In the genomic region with DNA sequence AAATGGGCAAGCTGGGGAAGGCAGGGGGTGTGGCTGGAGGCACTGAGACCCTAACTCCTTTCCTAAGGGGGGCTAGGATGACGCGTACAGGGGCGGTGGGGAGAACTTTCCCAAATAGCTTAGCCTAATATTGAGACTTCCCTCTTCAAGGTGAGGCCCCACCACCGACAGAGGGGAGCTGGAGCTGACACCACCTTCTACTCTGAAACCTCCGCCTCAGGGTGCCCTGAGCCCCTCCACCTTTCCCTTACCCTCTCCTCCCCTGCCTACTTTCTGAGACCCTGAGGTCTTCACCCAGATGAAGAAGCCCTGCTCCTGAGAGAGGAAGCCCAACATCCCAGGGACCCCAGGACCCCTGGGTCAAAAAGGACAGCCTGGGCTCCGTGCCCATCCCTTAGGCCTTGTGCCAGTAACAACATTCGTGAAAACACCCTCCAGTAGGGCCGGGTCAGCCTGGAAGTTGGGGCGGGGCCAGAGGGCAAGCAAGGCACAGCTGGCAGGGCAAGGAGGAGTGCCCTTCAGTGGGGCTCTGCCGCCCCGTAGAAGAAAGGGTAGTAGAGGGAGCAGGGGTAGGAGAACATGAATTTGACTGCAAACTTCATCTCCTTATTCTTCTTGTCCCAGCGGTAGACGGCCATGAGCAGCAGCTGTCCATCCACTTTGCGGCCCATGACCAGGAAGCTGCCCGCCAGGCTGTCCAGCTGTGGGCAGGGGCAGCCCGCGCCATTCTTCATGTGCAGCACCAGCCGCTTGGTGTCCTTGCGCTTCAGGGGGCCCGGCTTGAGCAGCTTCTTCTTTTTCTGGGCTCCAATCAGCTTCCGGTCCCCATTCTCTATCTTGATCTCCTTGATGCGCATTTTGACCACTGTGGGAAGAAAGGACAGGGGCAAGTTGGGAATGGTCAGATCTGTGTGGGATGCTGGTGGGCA, we compare ENCODE assay signal across 15 cellular contexts. TPM values are rescaled to one million over a fixed set of nuclear protein-coding genes. Genes with fewer than 3 reads are reported as not detected.
DNase-seq lines count a peak whose midpoint lies in the region; ATAC-seq and TF ChIP-seq lines count a peak whose summit lies in the region.
"Had no signal": no experiment of that assay in that cellular context is flagged by ENCODE, and none has a peak within 500 bp of the region (broad histone marks: within the 10 kb centered on the region; RNA-seq: fewer than 3 reads in every experiment).

No MANE protein-coding gene starts in this region.

- no peak overlapping the region for H2AK5ac ChIP-seq in neuronal stem cell (ENCODE audit: low read depth, low read length)

- H3K4me3 ChIP-seq in heart right ventricle (no peak overlapping the region), neuronal stem cell (ENCODE audit: low read length in 2 of 2) (no peak overlapping the region)
- H3K4me3 ChIP-seq: BLaER1 had no signal

- peak overlapping the region; percentile 32 for H3K14ac ChIP-seq in neuronal stem cell (ENCODE audit: low read length)

- peak overlapping the region; percentile 52 for H2BK15ac ChIP-seq in neuronal stem cell (ENCODE audit: low read length)

- intact Hi-C loops in Right ventricle myocardium superior (cut with DNase I) (no loop called here), heart right ventricle (cut with DNase I) (loop anchor here in 3 of 10 donors (10.0 kb wide), 3 partner anchors 98 to 278 kb away; partner anchors contain the start of gene CRTAC1 (in 1 of the 3))

- no peak overlapping the region for H2AFZ ChIP-seq in neuronal stem cell (ENCODE audit: low read length)

- H3K27me3 Mint-ChIP-seq in T-helper 17 cell: peaks cover 45% of the 10 kb centered on the region

- no peak overlapping the region for H3K4ac ChIP-seq in neuronal stem cell (ENCODE audit: low read length)

- peaks cover 0 to 34% (median 25%) of the 10 kb centered on the region in 7 donors for H3K27me3 ChIP-seq in heart right ventricle
- peaks cover 15 to 33% (median 32%) of the 10 kb centered on the region in 3 experiments for H3K27me3 ChIP-seq in neuronal stem cell (ENCODE audit: control insufficient read depth in 3 of 3, insufficient read depth in 3 of 3, low read depth in 1 of 3, low read length in 3 of 3)

- peaks cover 24% of the 10 kb centered on the region for H3K4me1 Mint-ChIP-seq in T-helper 17 cell

- no peaks in the 10 kb centered on the region for H3K79me1 ChIP-seq in neuronal stem cell (ENCODE audit: low read depth, low read length)

- no peak for ATAC-seq in Right ventricle myocardium superior (ENCODE audit: poor library complexity)
- no peak for ATAC-seq in heart right ventricle
- no peak for ATAC-seq in T-helper 17 cell
- ATAC-seq: HepG2 had no signal

- no peak overlapping the region for H3K4me2 ChIP-seq in neuronal stem cell (ENCODE audit: insufficient read depth, low read length, poor library complexity, severe bottlenecking)
- H3K4me2 ChIP-seq: BLaER1 had no signal

- no peak overlapping the region for H2BK12ac ChIP-seq in neuronal stem cell (ENCODE audit: low read length)

- peak overlapping the region; percentile 86 for H3K27ac Mint-ChIP-seq in T-helper 17 cell

- no peak overlapping the region for H2BK120ac ChIP-seq in neuronal stem cell (ENCODE audit: low read depth, low read length)

- H3K4me3 Mint-ChIP-seq in T-helper 17 cell: no peak overlapping the region
- H3K4me3 Mint-ChIP-seq: CD4-positive, CD25-positive, alpha-beta regulatory T cell had no signal

- H3K9ac ChIP-seq in neuronal stem cell (ENCODE audit: low read depth, low read length, poor library complexity): no peak overlapping the region
- H3K9ac ChIP-seq: BLaER1 had no signal

- H3K4me1 ChIP-seq in heart right ventricle (peaks cover 0 to 21% (median 6%) of the 10 kb centered on the region in 9 donors), neuronal stem cell (ENCODE audit: control insufficient read depth in 2 of 2, insufficient read depth in 1 of 2, low read depth in 1 of 2, low read length in 2 of 2) (peaks cover 6 to 18% of the 10 kb centered on the region in 2 donors)

- H3K36me3 ChIP-seq in heart right ventricle (peaks cover 0 to 4% (median 0%) of the 10 kb centered on the region in 9 donors), neuronal stem cell (replicated peaks in 1 of 2; ENCODE audit: control insufficient read depth in 2 of 2, insufficient read depth in 2 of 2, low read length in 2 of 2) (peaks cover 0 to 3% of the 10 kb centered on the region in 2 donors)

- peaks cover 4% of the 10 kb centered on the region for H3K36me3 Mint-ChIP-seq in T-helper 17 cell (ENCODE audit: low read depth)

- WGBS in heart right ventricle, 2 donors: 88 to 90% methylated on average over 22 of the region's 22 CpGs
- no CpG with 5 or more reads among the region's 22 CpGs for WGBS in neuronal stem cell (ENCODE audit: extremely low coverage in 2 of 2, insufficient read length in 2 of 2, insufficient replicate concordance in 1 of 2), 2 donors

- no peak overlapping the region for H3K18ac ChIP-seq in neuronal stem cell (ENCODE audit: low read length)

- no peak overlapping the region for H4K91ac ChIP-seq in neuronal stem cell (ENCODE audit: low read depth, low read length, poor library complexity)

- DNase-seq in Right ventricle myocardium superior (peak; percentile 33), heart right ventricle (no peak), T-helper 17 cell (no peak), neuronal stem cell (ENCODE audit: low spot score) (no peak), caudate nucleus (lab: John Stamatoyannopoulos, UW) (no peak), NCI-H2227 treated with DMSO at 0.1 percent for 48 hours (lab: John Stamatoyannopoulos, UW) (no peak), NOMO-1 treated with DMSO at 0.1 percent for 48 hours (lab: John Stamatoyannopoulos, UW; ENCODE audit: unreplicated experiment) (no peak)
- DNase-seq: AML-193; CD4-positive, CD25-positive, alpha-beta regulatory T cell; DMS53; GF-D8; HCEC 1CT had no signal

- H2BK5ac ChIP-seq in neuronal stem cell (ENCODE audit: low read length): no peak overlapping the region

- H4K8ac ChIP-seq in neuronal stem cell (ENCODE audit: low read depth, low read length): no peak overlapping the region

- H3K23ac ChIP-seq in neuronal stem cell (ENCODE audit: low read depth, low read length, poor library complexity): peak overlapping the region; percentile 52

- no peak for TF ChIP-seq CTCF in heart right ventricle (IDR thresholded peaks at IDR 0.05)

- H3K27ac ChIP-seq in heart right ventricle (no peak overlapping the region), neuronal stem cell (replicated peaks; ENCODE audit: low read length) (no peak overlapping the region), caudate nucleus (ENCODE audit: low read depth, low read length) (no peak overlapping the region)
- H3K27ac ChIP-seq: BLaER1 had no signal

- H3K9me3 ChIP-seq in heart right ventricle: no peaks in the 10 kb centered on the region
- no peaks in the 10 kb centered on the region for H3K9me3 ChIP-seq in T-helper 17 cell (ENCODE audit: control insufficient read depth, low read length, poor library complexity, severe bottlenecking)
- H3K9me3 ChIP-seq in neuronal stem cell (replicated peaks in 1 of 2; ENCODE audit: control insufficient read depth in 2 of 2, insufficient read depth in 1 of 2, low read depth in 1 of 2, low read length in 2 of 2): no peaks in the 10 kb centered on the region
- H3K9me3 ChIP-seq: BLaER1 had no signal

RNA-seq across cellular contexts. Expression of gene SFRP5, which starts 4.5 kb away (rescaled TPM):
- total RNA-seq in Right ventricle myocardium superior (2.1 TPM), heart right ventricle (1 to 10 TPM in 4 of 10 donors, under 1 TPM in 4, not detected in 2; 0.19 to 4.3 (median 1.0) TPM), T-helper 17 cell (not detected)
- 1 to 10 TPM in 1 of 2 donors, under 1 TPM in 1; 0.42 to 1.9 TPM for polyA plus RNA-seq in heart right ventricle
- polyA plus RNA-seq in neuronal stem cell (2013, experiment 1 of 2): 0.06 TPM
- polyA plus RNA-seq in neuronal stem cell (2013, experiment 2 of 2): 0.07 TPM
- total RNA-seq: CD4-positive, CD25-positive, alpha-beta regulatory T cell; H4 had no signal

RNA-seq across cellular contexts. Expression of gene ZFYVE27, which starts 30.3 kb away (rescaled TPM):
- total RNA-seq in Right ventricle myocardium superior: 10.6 TPM
- 10 to 100 TPM in 8 of 10 donors, 1 to 10 TPM in 2; 7.5 to 16.0 (median 11.8) TPM for total RNA-seq in heart right ventricle
- polyA plus RNA-seq in heart right ventricle: 10 to 100 TPM; 10.2 to 17.6 TPM
- 10 to 100 TPM; 60.0 to 69.2 TPM for total RNA-seq in T-helper 17 cell
- 10.4 TPM for polyA plus RNA-seq in neuronal stem cell (2013, experiment 1 of 2)
- 10.0 TPM for polyA plus RNA-seq in neuronal stem cell (2013, experiment 2 of 2)

RNA-seq across cellular contexts. Expression of gene MARVELD1, which starts 53.7 kb away (rescaled TPM):
- total RNA-seq in Right ventricle myocardium superior: 6.4 TPM
- total RNA-seq in heart right ventricle: 10 to 100 TPM in 1 of 10 donors, 1 to 10 TPM in 9; 2.8 to 10.2 (median 5.8) TPM
- 10 to 100 TPM in 1 of 2 donors, 1 to 10 TPM in 1; 5.0 to 11.9 TPM for polyA plus RNA-seq in heart right ventricle
- 1 to 10 TPM; 1.2 to 2.7 TPM for total RNA-seq in T-helper 17 cell
- polyA plus RNA-seq in neuronal stem cell (2013, experiment 1 of 2): 34.2 TPM
- polyA plus RNA-seq in neuronal stem cell (2013, experiment 2 of 2): 32.5 TPM
- total RNA-seq: HepG2 had no signal
- polyA plus RNA-seq: CD4-positive, CD25-positive, alpha-beta regulatory T cell; HepG2 had no signal
